9 cellular contexts compared by ENCODE assay signal in the genomic region with DNA sequence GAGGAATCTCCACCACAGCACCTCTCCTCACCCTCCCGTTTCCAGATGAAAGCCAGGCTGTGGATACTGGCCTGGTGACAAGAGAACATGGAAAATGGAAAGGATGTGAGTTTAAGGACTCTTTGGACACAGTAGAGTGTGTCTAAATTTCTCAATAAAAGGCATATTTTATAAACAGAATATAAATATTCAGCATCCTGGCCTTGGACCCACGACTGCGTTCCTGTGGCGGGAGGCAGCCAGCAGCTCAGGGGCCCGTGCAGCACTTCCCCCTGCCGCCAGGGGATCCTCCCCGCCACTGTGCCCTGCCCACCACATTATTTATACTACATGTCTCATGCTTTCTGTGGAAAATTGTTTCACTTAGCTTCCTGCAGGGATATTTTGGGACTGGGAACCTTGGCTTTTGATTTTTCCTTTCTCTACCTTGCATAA.
DNase-seq lines count a peak whose midpoint lies in the region; ATAC-seq and TF ChIP-seq lines count a peak whose summit lies in the region.
"Had no signal": no experiment of that assay in that cellular context is flagged by ENCODE, and none has a peak within 500 bp of the region (broad histone marks: within the 10 kb centered on the region; RNA-seq: fewer than 3 reads in every experiment).

No MANE protein-coding gene starts in this region.

- WGBS in body of pancreas, 2 donors = 18 to 26% methylated on average over 5 to 7 of the region's 7 CpGs

- H4K20me1 ChIP-seq in HCT116 (ENCODE audit: insufficient read depth) (no peaks in the 10 kb centered on the region), PC-9 (ENCODE audit: insufficient read depth) (no peaks in the 10 kb centered on the region)

- ATAC-seq in HCT116 (no peak; the same call in 1 of the 2 replicates), body of pancreas (peak; percentile 35), thoracic aorta (ENCODE audit: insufficient number of reproducible peaks, low FRiP score, low read depth) (peak; percentile 64), GM21423 (IDR thresholded peaks at IDR 0.05; ENCODE audit: unreplicated experiment) (no peak), GM21390 (IDR thresholded peaks at IDR 0.05; ENCODE audit: unreplicated experiment) (no peak)

- H3K9me3 ChIP-seq in HCT116 (ENCODE audit: control insufficient read depth in 1 of 2, insufficient read depth in 1 of 2, low read depth in 1 of 2, low read length in 2 of 2) = no peaks in the 10 kb centered on the region
- no peaks in the 10 kb centered on the region for H3K9me3 ChIP-seq in body of pancreas
- H3K9me3 ChIP-seq in thoracic aorta = no peaks in the 10 kb centered on the region
- no peaks in the 10 kb centered on the region; the same call in 1 of the 2 replicates for H3K9me3 ChIP-seq in PC-9 (ENCODE audit: insufficient read depth, low read depth)

- H3F3A ChIP-seq in PC-9 (ENCODE audit: insufficient read depth, low read depth) = no peaks in the 10 kb centered on the region

- no peak for DNase-seq in HCT116 (ENCODE audit: low read depth, low spot score)
- DNase-seq in body of pancreas = no peak
- no peak for DNase-seq in kidney epithelial cell (ENCODE audit: low read depth)
- DNase-seq in thoracic aorta (ENCODE audit: low spot score) = no peak
- no peak for DNase-seq in PC-9
- no peak for DNase-seq in KBM-7
- DNase-seq: activated T-cell treated with anti-CD3 and anti-CD28 coated beads, Interleukin-2, amount 50 U/mL, for 72 hours had no signal

- BruUV-seq in HCT116 (replicated peaks; lab: Mats Ljungman, UMichigan) (no TSS peak), PC-9 (replicated peaks; lab: Mats Ljungman, UMichigan) (no TSS peak)

- H3K79me2 ChIP-seq in HCT116 (ENCODE audit: insufficient read depth, low read length) = no peaks in the 10 kb centered on the region
- H3K79me2 ChIP-seq in PC-9 (ENCODE audit: low read depth) = no peaks in the 10 kb centered on the region

- TF ChIP-seq RAD21 in HCT116 (IDR thresholded peaks at IDR 0.05; ENCODE audit: low read depth) = no peak

- POLR2A ChIA-PET in HCT116 (lab: Charles Lee) (interaction anchor here (1.4 kb wide), 1 partner anchor 108 kb away, joined by 4 read pairs; a partner anchor contains a TSS), PC-9 (lab: Charles Lee; ENCODE audit: unreplicated experiment) (interaction anchor here (0.6 kb wide), 1 partner anchor 79 kb away, joined by 4 read pairs; no protein-coding TSS in a partner anchor)

- H3K27me3 ChIP-seq in HCT116 (ENCODE audit: insufficient read depth, low read length) (no peaks in the 10 kb centered on the region), body of pancreas (no peaks in the 10 kb centered on the region), kidney epithelial cell (ENCODE audit: control insufficient read depth, insufficient read depth, low read length) (no peaks in the 10 kb centered on the region), thoracic aorta (replicated peaks; ENCODE audit: insufficient read depth) (no peaks in the 10 kb centered on the region), PC-9 (ENCODE audit: insufficient read depth, low read depth) (no peaks in the 10 kb centered on the region)

- TF ChIP-seq POLR2A in HCT116 (IDR thresholded peaks at IDR 0.05; ENCODE audit: borderline replicate concordance, extremely low read depth, insufficient read depth, insufficient read length) (no peak), body of pancreas (IDR thresholded peaks at IDR 0.05) (no peak)

- CTCF ChIA-PET in HCT116 (lab: Charles Lee) = interaction anchor here (1.0 to 3.2 kb wide), 8 partner anchors 10 to 178 kb away, joined by 3 to 38 read pairs (median 8); no protein-coding TSS in a partner anchor
- CTCF ChIA-PET in PC-9 (lab: Charles Lee) = interaction anchor here (1.5 kb wide), 1 partner anchor 165 kb away, joined by 3 read pairs; no protein-coding TSS in a partner anchor

- H3K4me2 ChIP-seq in HCT116 (ENCODE audit: low read length) = peak overlapping the region; percentile 66
- H3K4me2 ChIP-seq in PC-9 = no peak overlapping the region

- intact Hi-C loops in HCT116 (cut with micrococcal nuclease) = loop anchor here (2.0 to 10.0 kb wide), 2 partner anchors 92 to 108 kb away; a partner anchor contains a TSS
- intact Hi-C loops in body of pancreas (cut with DNase I) = loop anchor here (10.0 kb wide), 1 partner anchor 112 kb away; a partner anchor contains a TSS
- intact Hi-C loops in PC-9 (cut with micrococcal nuclease; ENCODE audit: unreplicated experiment) = loop anchor here (5.0 kb wide), 1 partner anchor 35 kb away; no protein-coding TSS in a partner anchor

- TF ChIP-seq CTCF in HCT116 (IDR thresholded peaks at IDR 0.05 in 2 of 3, conservative IDR thresholded peaks at IDR 0.05 in 1 of 3; ENCODE audit: borderline replicate concordance in 1 of 3, insufficient read depth in 1 of 3, low read depth in 2 of 3, low read length in 2 of 3) = 0 out of 6 replicates have a peak, but pooled peaks of 1 of the 3 experiments have one; percentile 15
- no peak for TF ChIP-seq CTCF in body of pancreas (IDR thresholded peaks at IDR 0.05)
- TF ChIP-seq CTCF in kidney epithelial cell (IDR thresholded peaks at IDR 0.05; ENCODE audit: insufficient read depth, low read length, poor library complexity, severe bottlenecking) = peak; percentile 11
- TF ChIP-seq CTCF in thoracic aorta (IDR thresholded peaks at IDR 0.05) = no peak
- no peak for TF ChIP-seq CTCF in PC-9 (conservative IDR thresholded peaks at IDR 0.05)

- RAD21 ChIA-PET in HCT116 (lab: Charles Lee; ENCODE audit: low non-redundant PET in 1 of 2, low total read pairs in 2 of 2, uncharacterized antibody in 2 of 2, unreplicated experiment in 2 of 2) = interaction anchor here (0.7 to 1.9 kb wide), 4 partner anchors 31 to 177 kb away, joined by 3 to 4 read pairs (median 3); no protein-coding TSS in a partner anchor

- in situ Hi-C loops in KBM-7 (cut with MboI; ENCODE audit: low pct_unique_long_range_greater_than_20kb, low sequenced_read_pairs) = no loop called here

- H2AFZ ChIP-seq in HCT116 (ENCODE audit: low read depth, low read length, poor library complexity, severe bottlenecking) (peak overlapping the region; percentile 74), PC-9 (no peak overlapping the region)

- peaks cover 11 to 19% of the 10 kb centered on the region in 2 experiments for H3K4me1 ChIP-seq in HCT116 (ENCODE audit: control insufficient read depth in 1 of 2, insufficient read depth in 2 of 2, low read length in 2 of 2)
- H3K4me1 ChIP-seq in body of pancreas = peaks cover 31% of the 10 kb centered on the region
- H3K4me1 ChIP-seq in thoracic aorta (ENCODE audit: control insufficient read depth in 1 of 2, low read depth in 2 of 2) = peaks cover 30 to 32% of the 10 kb centered on the region in 2 donors
- H3K4me1 ChIP-seq in PC-9 (replicated peaks; ENCODE audit: insufficient read depth) = peaks cover 14% of the 10 kb centered on the region

- H3K36me3 ChIP-seq in HCT116 (ENCODE audit: control insufficient read depth in 1 of 2, insufficient read depth in 2 of 2, low read length in 2 of 2) = no peaks in the 10 kb centered on the region
- no peaks in the 10 kb centered on the region for H3K36me3 ChIP-seq in body of pancreas (replicated peaks in 1 of 2; ENCODE audit: insufficient read depth in 1 of 2, low read depth in 2 of 2)
- H3K36me3 ChIP-seq in kidney epithelial cell (ENCODE audit: control insufficient read depth, insufficient read depth, low read length) = no peaks in the 10 kb centered on the region
- no peaks in the 10 kb centered on the region for H3K36me3 ChIP-seq in thoracic aorta
- H3K36me3 ChIP-seq in PC-9 (ENCODE audit: low read depth) = no peaks in the 10 kb centered on the region

- no peaks in the 10 kb centered on the region for H3K9me2 ChIP-seq in HCT116 (ENCODE audit: insufficient read depth)
- H3K9me2 ChIP-seq in PC-9 (ENCODE audit: insufficient read depth) = no peaks in the 10 kb centered on the region

- no peak overlapping the region for H3K9ac ChIP-seq in HCT116 (ENCODE audit: low read length)

- H3K27ac ChIP-seq in HCT116 (ENCODE audit: low read depth, low read length) = no peak overlapping the region
- H3K27ac ChIP-seq in body of pancreas = peak overlapping the region in 3 of 4 donors; percentile 44 to 66 (median 60)
- peak overlapping the region; percentile 49 to 86 for H3K27ac ChIP-seq in thoracic aorta
- H3K27ac ChIP-seq in PC-9 = no peak overlapping the region

- no peak overlapping the region for H3K4me3 ChIP-seq in HCT116 (replicated peaks in 1 of 2; ENCODE audit: low read depth in 1 of 2, low read length in 2 of 2)
- no peak overlapping the region for H3K4me3 ChIP-seq in body of pancreas
- H3K4me3 ChIP-seq in kidney epithelial cell (ENCODE audit: low read depth, low read length) = no peak overlapping the region
- peak overlapping the region; percentile 63 for H3K4me3 ChIP-seq in thoracic aorta
- no peak overlapping the region for H3K4me3 ChIP-seq in PC-9

TF ChIP-seq in HCT116, 20 proteins besides CTCF, POLR2A, EP300 and RAD21:
- TF ChIP-seq SIN3A (IDR thresholded peaks at IDR 0.05; ENCODE audit: low read depth) (no peak), CBX3 (IDR thresholded peaks at IDR 0.05; ENCODE audit: low read depth) (no peak), TCF7L2 (IDR thresholded peaks at IDR 0.05; ENCODE audit: borderline replicate concordance, extremely low read depth, insufficient read depth, insufficient read length) (no peak), ZFX (IDR thresholded peaks at IDR 0.05) (no peak), EZH2 (IDR thresholded peaks at IDR 0.05) (no peak), EZH2phosphoT487 (IDR thresholded peaks at IDR 0.05; ENCODE audit: borderline replicate concordance) (no peak), JUND (IDR thresholded peaks at IDR 0.05) (no peak), CEBPB (IDR thresholded peaks at IDR 0.05; ENCODE audit: low read depth) (no peak), SRF (IDR thresholded peaks at IDR 0.05; ENCODE audit: low read depth) (no peak), ZNF274 (IDR thresholded peaks at IDR 0.05; ENCODE audit: low read depth, low read length) (no peak), YY1 (IDR thresholded peaks at IDR 0.05; ENCODE audit: extremely low read depth, insufficient replicate concordance, low read depth, low read length) (no peak), EGR1 (IDR thresholded peaks at IDR 0.05; ENCODE audit: low read depth) (no peak), ELF1 (IDR thresholded peaks at IDR 0.05; ENCODE audit: borderline replicate concordance, low read depth) (no peak), SP1 (IDR thresholded peaks at IDR 0.05; ENCODE audit: low read depth) (no peak), FOSL1 (IDR thresholded peaks at IDR 0.05; ENCODE audit: low read depth) (no peak), POLR2AphosphoS5 (IDR thresholded peaks at IDR 0.05; ENCODE audit: low read depth, low read length) (no peak)
- TF ChIP-seq, protein P1, sequence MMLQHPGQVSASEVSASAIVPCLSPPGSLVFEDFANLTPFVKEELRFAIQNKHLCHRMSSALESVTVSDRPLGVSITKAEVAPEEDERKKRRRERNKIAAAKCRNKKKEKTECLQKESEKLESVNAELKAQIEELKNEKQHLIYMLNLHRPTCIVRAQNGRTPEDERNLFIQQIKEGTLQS (IDR thresholded peaks at IDR 0.05) = no peak
- TF ChIP-seq, protein P2, sequence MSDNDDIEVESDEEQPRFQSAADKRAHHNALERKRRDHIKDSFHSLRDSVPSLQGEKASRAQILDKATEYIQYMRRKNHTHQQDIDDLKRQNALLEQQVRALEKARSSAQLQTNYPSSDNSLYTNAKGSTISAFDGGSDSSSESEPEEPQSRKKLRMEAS (IDR thresholded peaks at IDR 0.05) = no peak

Comparison
In these comparisons a context has a peak if more than half of its experiments do, and no peak if none do; other contexts are left out.
1. ATAC-seq: peak in body of pancreas (single experiment) and thoracic aorta (single experiment); none in HCT116 (single experiment), GM21423 (single experiment) and GM21390 (single experiment).
2. H3K27ac ChIP-seq: peak in body of pancreas (3 of 4) and thoracic aorta (2 of 2); none in HCT116 (single experiment) and PC-9 (single experiment).